ENCODE assay signal across 23 cellular contexts in genomic region chr7:11667071-11667809, GRCh38.
"Had no signal": no experiment of that assay in that cellular context is flagged by ENCODE, and none has a peak within 500 bp of the region (broad histone marks: within the 10 kb centered on the region; RNA-seq: fewer than 3 reads in every experiment).

No MANE protein-coding gene starts in this region.

- H3K36me3 ChIP-seq: colonic mucosa, esophagus squamous epithelium, gastrocnemius medialis, heart right ventricle, lower lobe of right lung had no signal

- H3K4me1 ChIP-seq: colonic mucosa, esophagus squamous epithelium, gastrocnemius medialis, heart right ventricle, lower lobe of right lung had no signal

- H3K4me3 ChIP-seq: colonic mucosa, esophagus squamous epithelium, gastrocnemius medialis, heart right ventricle, lower lobe of right lung, mucosa of descending colon had no signal

- ATAC-seq: effector memory CD8-positive, alpha-beta T cell; esophagus mucosa; gastrocnemius medialis; heart right ventricle; left colon; left lobe of liver; left ventricle myocardium superior; mucosa of descending colon had no signal

- H3K27me3 ChIP-seq: colonic mucosa, esophagus squamous epithelium, gastrocnemius medialis, heart right ventricle had no signal

- H3K27ac ChIP-seq: colonic mucosa, epithelial cell of prostate, esophagus squamous epithelium, gastrocnemius medialis, heart right ventricle, lower lobe of right lung had no signal

- H3K9me3 ChIP-seq: colonic mucosa, esophagus squamous epithelium, gastrocnemius medialis, heart right ventricle, lower lobe of right lung, mucosa of descending colon had no signal

- DNase-seq: colonic mucosa; cortex of kidney; effector CD8-positive, alpha-beta T cell; effector memory CD8-positive, alpha-beta T cell; endodermal cell; erythroblast; esophagus squamous epithelium; foreskin fibroblast; foreskin melanocyte; gastrocnemius medialis; glutamatergic neuron; head of caudate nucleus; heart right ventricle; hippocampal formation; left colon; left ventricle myocardium superior; lower lobe of right lung; mesenchymal stem cell; naive B cell had no signal
